ENCODE assay signal across 12 cellular contexts in genomic region chr1:183002797-183003594, GRCh38. TPM values are rescaled to one million over a fixed set of nuclear protein-coding genes. Genes with fewer than 3 reads are reported as not detected.
DNase-seq lines count a peak whose midpoint lies in the region; ATAC-seq and TF ChIP-seq lines count a peak whose summit lies in the region.
"Had no signal": no experiment of that assay in that cellular context is flagged by ENCODE, and none has a peak within 500 bp of the region (broad histone marks: within the 10 kb centered on the region; RNA-seq: fewer than 3 reads in every experiment).

No MANE protein-coding gene starts in this region.

- H3K27ac Mint-ChIP-seq in T-helper 17 cell, result no peak overlapping the region
- H3K27ac Mint-ChIP-seq: activated naive CD8-positive, alpha-beta T cell; dendritic cell treated with granulocyte-macrophage colony-stimulating factor and Interleukin-4, amounts not matched to agents 40 ng/mL and 50 ng/mL, for 4 days had no signal

- peak; percentile 43 for DNase-seq in AG08395 (ENCODE audit: low spot score)
- peak; percentile 28 for DNase-seq in NOMO-1 treated with dmso at 0.1 percent for 144 hours (lab: John Stamatoyannopoulos, UW; ENCODE audit: unreplicated experiment)
- DNase-seq in fibroblast of pulmonary artery (ENCODE audit: low read depth), result peak; percentile 68
- DNase-seq in prostate gland (ENCODE audit: low spot score), result no peak
- no peak for DNase-seq in C1 segment of cervical spinal cord (lab: John Stamatoyannopoulos, UW)
- no peak for DNase-seq in activated effector memory CD4-positive, alpha-beta T cell treated with Interleukin-2 at 50 U/mL for 16 hours
- no peak for DNase-seq in T-helper 17 cell
- DNase-seq: NCI-H2029, PC-3 had no signal

- no peaks in the 10 kb centered on the region for H3K36me3 ChIP-seq in muscle layer of duodenum (ENCODE audit: control insufficient read depth in 1 of 2, insufficient read depth in 2 of 2, low read length in 2 of 2)
- H3K36me3 ChIP-seq in prostate gland, result no peaks in the 10 kb centered on the region

- ATAC-seq in T-helper 17 cell, result no peak
- ATAC-seq: PC-3 had no signal

- no peak for TF ChIP-seq POLR2A in prostate gland (IDR thresholded peaks at IDR 0.05)

- no peaks in the 10 kb centered on the region for H3K9me3 ChIP-seq in muscle layer of duodenum (ENCODE audit: control insufficient read depth in 1 of 2, low read length in 2 of 2)
- no peaks in the 10 kb centered on the region for H3K9me3 ChIP-seq in prostate gland
- no peaks in the 10 kb centered on the region for H3K9me3 ChIP-seq in T-helper 17 cell (ENCODE audit: control insufficient read depth, low read length, poor library complexity, severe bottlenecking)

- H3K4me1 ChIP-seq in muscle layer of duodenum (ENCODE audit: control insufficient read depth in 1 of 2, insufficient read depth in 2 of 2, low read length in 2 of 2), result no peaks in the 10 kb centered on the region
- H3K4me1 ChIP-seq in prostate gland (replicated peaks), result no peaks in the 10 kb centered on the region

- TF ChIP-seq CTCF in fibroblast of pulmonary artery (IDR thresholded peaks at IDR 0.05; ENCODE audit: low read length, missing control alignments) (no peak), prostate gland (IDR thresholded peaks at IDR 0.05) (no peak)

- H3K36me3 Mint-ChIP-seq in T-helper 17 cell (ENCODE audit: low read depth), result peaks cover 2% of the 10 kb centered on the region
- H3K36me3 Mint-ChIP-seq: activated naive CD8-positive, alpha-beta T cell had no signal

- H3K27me3 ChIP-seq in muscle layer of duodenum (ENCODE audit: low read depth, low read length) (no peaks in the 10 kb centered on the region), prostate gland (replicated peaks; ENCODE audit: insufficient read depth) (no peaks in the 10 kb centered on the region)

- peak overlapping the region; percentile 40 for H3K27ac ChIP-seq in muscle layer of duodenum (ENCODE audit: low read length)
- no peak overlapping the region for H3K27ac ChIP-seq in prostate gland

- H3K27me3 Mint-ChIP-seq in T-helper 17 cell, result peaks cover 34% of the 10 kb centered on the region

- H3K4me3 ChIP-seq in fibroblast of pulmonary artery (replicated peaks; ENCODE audit: low read depth, low read length) (no peak overlapping the region), muscle layer of duodenum (ENCODE audit: low read depth in 1 of 2, low read length in 2 of 2) (no peak overlapping the region), prostate gland (no peak overlapping the region)

- no peak overlapping the region for H3K4me3 Mint-ChIP-seq in T-helper 17 cell
- H3K4me3 Mint-ChIP-seq: activated naive CD8-positive, alpha-beta T cell; dendritic cell treated with granulocyte-macrophage colony-stimulating factor and Interleukin-4, amounts not matched to agents 40 ng/mL and 50 ng/mL, for 4 days had no signal

- H3K4me1 Mint-ChIP-seq in T-helper 17 cell, result no peaks in the 10 kb centered on the region

- intact Hi-C loops in prostate gland (cut with DNase I), result no loop called here

- WGBS in prostate gland, result 55% methylated on average over 7 of the region's 7 CpGs

RNA-seq across cellular contexts. Expression of gene LAMC1, which starts 20.2 kb away (rescaled TPM):
- total RNA-seq in prostate gland (100 to 1,000 TPM in 1 of 2 donors, 10 to 100 TPM in 1; 39.3 to 141 TPM), T-helper 17 cell (under 1 TPM; 0.70 to 0.83 TPM)

RNA-seq across cellular contexts. Expression of gene SHCBP1L, which starts 50.0 kb away (rescaled TPM):
- total RNA-seq in prostate gland, result 10 to 100 TPM in 1 of 2 donors, not detected in 1; 23.9 TPM
- not detected for total RNA-seq in T-helper 17 cell
- total RNA-seq: PC-3 had no signal

Comparison
In these comparisons a context has a peak if more than half of its experiments do, and no peak if none do; other contexts are left out.
1. DNase-seq: peak in AG08395 (single experiment), NOMO-1 treated with dmso at 0.1 percent for 144 hours (single experiment) and fibroblast of pulmonary artery (single experiment); none in prostate gland (single experiment), C1 segment of cervical spinal cord (0 of 14), activated effector memory CD4-positive, alpha-beta T cell treated with Interleukin-2 at 50 U/mL for 16 hours (single experiment) and T-helper 17 cell (0 of 3).
2. RNA of gene LAMC1, which starts 20.2 kb away (total RNA-seq): 39.3 to 141 TPM in prostate gland; 0.70 to 0.83 TPM in T-helper 17 cell; every median in the first group is over 10 times any median in the second.